22 cellular contexts compared by ENCODE assay signal in genomic region chr6:40568062-40568708, GRCh38. TPM values are rescaled to one million over a fixed set of nuclear protein-coding genes. Genes with fewer than 3 reads are reported as not detected.
"Had no signal": no experiment of that assay in that cellular context is flagged by ENCODE, and none has a peak within 500 bp of the region (broad histone marks: within the 10 kb centered on the region; RNA-seq: fewer than 3 reads in every experiment).

No MANE protein-coding gene starts in this region.

- ATAC-seq: activated CD8-positive, alpha-beta memory T cell treated with anti-CD3 and anti-CD28 coated beads, Interleukin-2, amount 10 ng/mL, durations not matched to agents 7 days and 5 days; Panc1; Right ventricle myocardium inferior; WTC11 had no signal

- H3K36me3 ChIP-seq: MG63 had no signal

- H3K27me3 ChIP-seq: MG63 had no signal

- H3K4me3 ChIP-seq: MG63 had no signal

- H3K9me3 ChIP-seq: MG63 had no signal

- DNase-seq: activated CD4-positive, alpha-beta T cell treated with anti-CD3 and anti-CD28 coated beads for 48 hours; activated CD4-positive, alpha-beta T cell treated with anti-CD3 and anti-CD28 coated beads, Interleukin-2, amount 50 U/mL, for 48 hours; activated CD4-positive, CD25-positive, alpha-beta regulatory T cell treated with anti-CD3 and anti-CD28 coated beads, Interleukin-2, amount 50 U/mL, for 72 hours; activated CD8-positive, alpha-beta memory T cell treated with anti-CD3 and anti-CD28 coated beads, Interleukin-2, amount 10 ng/mL, durations not matched to agents 7 days and 5 days; activated effector memory CD4-positive, alpha-beta T cell treated with Interleukin-2 at 50 U/mL for 16 hours; activated naive CD4-positive, alpha-beta T cell; activated T-cell treated with anti-CD3 and anti-CD28 coated beads, Interleukin-2, amount 50 U/mL, for 24 hours; aorta; MG63; MV-4-11; NCI-H1092 treated with DMSO at 0.1 percent for 48 hours; NCI-H1417 treated with DMSO at 0.1 percent for 48 hours; NCI-H1694; NCI-H2029 treated with DMSO at 0.1 percent for 48 hours; NCI-H345; NCI-H510A; NCI-H526 treated with DMSO at 0.1 percent for 48 hours; RPMI8226 had no signal

RNA-seq across cellular contexts. Expression of gene LRFN2, which starts 19.0 kb away (rescaled TPM):
- total RNA-seq: activated CD8-positive, alpha-beta memory T cell treated with anti-CD3 and anti-CD28 coated beads, Interleukin-2, amount 10 ng/mL, durations not matched to agents 7 days and 5 days; aorta; OCI-LY7; Right ventricle myocardium inferior had no signal
